Comparison of ENCODE assay signal across 13 cellular contexts in genomic region chr1:31102501-31102950, GRCh38. TPM values are rescaled to one million over a fixed set of nuclear protein-coding genes. Genes with fewer than 3 reads are reported as not detected.
DNase-seq lines count a peak whose midpoint lies in the region; ATAC-seq, FAIRE-seq and TF ChIP-seq lines count a peak whose summit lies in the region.
"Had no signal": no experiment of that assay in that cellular context is flagged by ENCODE, and none has a peak within 500 bp of the region (broad histone marks: within the 10 kb centered on the region; RNA-seq: fewer than 3 reads in every experiment).

No MANE protein-coding gene starts in this region.

- peak overlapping the region; percentile 12 for H3K4ac ChIP-seq in IMR-90 (ENCODE audit: low read depth, low read length)

- H4K91ac ChIP-seq in IMR-90 (ENCODE audit: insufficient read depth, low read depth, low read length), result no peak overlapping the region

- H2BK5ac ChIP-seq in IMR-90 (ENCODE audit: low read depth, low read length, poor library complexity, severe bottlenecking), result no peak overlapping the region

- TF ChIP-seq CTCF in AG09309 (IDR thresholded peaks at IDR 0.05; ENCODE audit: control insufficient read depth, insufficient read depth, low read depth, low read length, missing control alignments) (no peak), IMR-90 (conservative IDR thresholded peaks at IDR 0.05; ENCODE audit: low read depth, low read length) (no peak), coronary artery (IDR thresholded peaks at IDR 0.05) (no peak), endothelial cell (IDR thresholded peaks at IDR 0.05; ENCODE audit: unreplicated experiment) (no peak)

- peak; percentile 61 for ATAC-seq in IMR-90 (ENCODE audit: low read depth)
- ATAC-seq in GM18502 (IDR thresholded peaks at IDR 0.05; ENCODE audit: poor library complexity, unreplicated experiment), result no peak
- ATAC-seq: natural killer cell treated with Interleukin-12 subunit alpha and Interleukin-12 subunit beta and Interleukin-15 and Interleukin-18, amount 100 ng/mL, for 72 hours had no signal

- H2BK120ac ChIP-seq in IMR-90 (ENCODE audit: low read depth, low read length), result peak overlapping the region; percentile 28

- no peaks in the 10 kb centered on the region for H3K27me3 Mint-ChIP-seq in endothelial cell (ENCODE audit: unreplicated experiment)

- no peak overlapping the region for H3K4me3 Mint-ChIP-seq in endothelial cell (ENCODE audit: unreplicated experiment)
- H3K4me3 Mint-ChIP-seq: endodermal cell; natural killer cell treated with Interleukin-12 subunit alpha and Interleukin-12 subunit beta and Interleukin-15 and Interleukin-18, amount 100 ng/mL, for 72 hours had no signal

- dilution Hi-C loops in IMR-90 (cut with HindIII; ENCODE audit: low sequenced_read_pairs, unreplicated experiment), result no loop called here

- no peaks in the 10 kb centered on the region for H3K79me1 ChIP-seq in IMR-90 (ENCODE audit: low read depth in 1 of 2, low read length in 2 of 2)

- POLR2A ChIA-PET in IMR-90 (lab: Charles Lee; ENCODE audit: unreplicated experiment), result no interaction called here

- CTCF ChIA-PET in IMR-90 (lab: Yijun Ruan, JAX), result no interaction called here

- TF ChIP-seq RAD21 in IMR-90 (IDR thresholded peaks at IDR 0.05; ENCODE audit: low read length), result no peak

- WGBS in IMR-90 (ENCODE audit: extremely low coverage in 2 of 2, insufficient read length in 1 of 2), 2 experiments, result 80% methylated on average over 1 of the region's 5 CpGs; no CpG with 5 or more reads in 1 of the 2 experiments

- intact Hi-C loops in IMR-90 (cut with micrococcal nuclease), result no loop called here

- in situ Hi-C loops in IMR-90 (cut with MboI; ENCODE audit: low sequenced_read_pairs), result no loop called here

- H3K27me3 ChIP-seq in IMR-90 (ENCODE audit: control insufficient read depth, insufficient read depth, low read length), result no peaks in the 10 kb centered on the region

- H3K14ac ChIP-seq in IMR-90 (replicated peaks; ENCODE audit: low read depth, low read length), result peak overlapping the region; percentile 64; the same call in 1 of the 2 replicates

- 0 out of 2 replicates have a peak, but pooled peaks cover 9% of the 10 kb centered on the region for H3K9me1 ChIP-seq in IMR-90 (ENCODE audit: insufficient read depth, low read length)

- no peak overlapping the region for H3K9ac ChIP-seq in IMR-90 (ENCODE audit: low read depth, low read length)

- no peak overlapping the region; the same call in 1 of the 2 replicates for H2AK5ac ChIP-seq in IMR-90 (ENCODE audit: low read depth, low read length)

- 0 out of 2 replicates have a peak overlapping the region, but pooled peaks have one; percentile 35 for H3K18ac ChIP-seq in IMR-90 (ENCODE audit: low read depth, low read length)

- H2BK20ac ChIP-seq in IMR-90 (ENCODE audit: low read depth, low read length), result peak overlapping the region; percentile 21; the same call in 1 of the 2 replicates

- H3K9me3 ChIP-seq in IMR-90 (ENCODE audit: control insufficient read depth, insufficient read depth, low read length), result no peaks in the 10 kb centered on the region

- no peaks in the 10 kb centered on the region for H4K20me1 ChIP-seq in IMR-90 (ENCODE audit: insufficient read depth, low read length)

- BruUV-seq in IMR-90 (replicated peaks; lab: Mats Ljungman, UMichigan), result no TSS peak

- no peak for FAIRE-seq in GM12891 (lab: Jason Lieb, UNC)

- H3K27ac ChIP-seq in IMR-90 (ENCODE audit: insufficient read depth, low read length) (0 out of 2 replicates have a peak overlapping the region, but pooled peaks have one; percentile 7), coronary artery (peak overlapping the region in 1 of 2 donors; percentile 26)

- H2BK15ac ChIP-seq in IMR-90 (ENCODE audit: low read depth, low read length), result peak overlapping the region; percentile 5; the same call in 1 of the 3 replicates

- no peak overlapping the region for H3K56ac ChIP-seq in IMR-90 (ENCODE audit: extremely low read depth, insufficient read depth, low read length)

- no peak overlapping the region for H2AK9ac ChIP-seq in IMR-90 (replicated peaks; ENCODE audit: low read depth, low read length, poor library complexity)

- peak overlapping the region; percentile 86 for H2AFZ ChIP-seq in IMR-90 (replicated peaks; ENCODE audit: low read length, poor library complexity)

- no peaks in the 10 kb centered on the region for H3K9me3 Mint-ChIP-seq in endothelial cell (ENCODE audit: unreplicated experiment)
- H3K9me3 Mint-ChIP-seq: endodermal cell; natural killer cell treated with Interleukin-12 subunit alpha and Interleukin-12 subunit beta and Interleukin-15 and Interleukin-18, amount 100 ng/mL, for 72 hours had no signal

- peaks cover 10% of the 10 kb centered on the region for H3K4me1 ChIP-seq in IMR-90 (ENCODE audit: control insufficient read depth, insufficient read depth, low read length)

- no peak overlapping the region for H3K27ac Mint-ChIP-seq in endothelial cell (ENCODE audit: unreplicated experiment)
- H3K27ac Mint-ChIP-seq: endodermal cell; natural killer cell treated with Interleukin-12 subunit alpha and Interleukin-12 subunit beta and Interleukin-15 and Interleukin-18, amount 100 ng/mL, for 72 hours had no signal

- H3K4me3 ChIP-seq in AG09309 (ENCODE audit: control insufficient read depth, low read depth, low read length) (no peak overlapping the region), IMR-90 (ENCODE audit: insufficient read depth, low read depth, low read length) (no peak overlapping the region), coronary artery (no peak overlapping the region)

- H3K36me3 ChIP-seq in IMR-90 (ENCODE audit: control insufficient read depth, insufficient read depth, low read length), result no peaks in the 10 kb centered on the region

- DNase-seq in AG09309 (ENCODE audit: low read depth) (peak; percentile 66), IMR-90 (peak; percentile 69), dedifferentiated amniotic fluid mesenchymal stem cell (ENCODE audit: extremely low spot score) (peak; percentile 36), lung microvascular endothelial cell (ENCODE audit: low read depth in 2 of 2) (peak; percentile 15 to 54), coronary artery (ENCODE audit: low spot score) (no peak), endothelial cell (ENCODE audit: low spot score) (no peak), GM12891 (ENCODE audit: insufficient read length, low spot score) (no peak)
- DNase-seq: activated CD8-positive, alpha-beta memory T cell treated with anti-CD3 and anti-CD28 coated beads, Interleukin-2, amount 50 U/mL, for 4 hours; endodermal cell; NCI-H1092 treated with DMSO at 0.1 percent for 48 hours; SHP77 treated with DMSO at 0.1 percent for 48 hours had no signal

- H3K4me2 ChIP-seq in IMR-90 (ENCODE audit: low read depth, low read length), result no peak overlapping the region

- peaks cover 6% of the 10 kb centered on the region for H3K4me1 Mint-ChIP-seq in endothelial cell (ENCODE audit: unreplicated experiment)

- H4K8ac ChIP-seq in IMR-90 (ENCODE audit: low read depth in 2 of 2, low read length in 2 of 2), result peak overlapping the region in 1 of 2 experiments; percentile 68; a peak in 1 of 4 replicates

- H3K36me3 Mint-ChIP-seq in endothelial cell (ENCODE audit: low read depth, unreplicated experiment), result no peaks in the 10 kb centered on the region
- H3K36me3 Mint-ChIP-seq: natural killer cell treated with Interleukin-12 subunit alpha and Interleukin-12 subunit beta and Interleukin-15 and Interleukin-18, amount 100 ng/mL, for 72 hours had no signal

- TF ChIP-seq POLR2A in IMR-90 (IDR thresholded peaks at IDR 0.05; ENCODE audit: low read depth, low read length), result no peak
- no peak for TF ChIP-seq POLR2A in GM12891 (IDR thresholded peaks at IDR 0.05; ENCODE audit: low read depth, low read length)

- peak overlapping the region; percentile 1; the same call in 1 of the 2 replicates for H4K5ac ChIP-seq in IMR-90 (ENCODE audit: low read depth, low read length)

- no peak overlapping the region for H3K23ac ChIP-seq in IMR-90 (ENCODE audit: low read depth, low read length)

TF ChIP-seq in IMR-90, 13 proteins besides CTCF, POLR2A, EP300 and RAD21:
- TF ChIP-seq MXI1 (IDR thresholded peaks at IDR 0.05; ENCODE audit: borderline replicate concordance, low read depth, low read length) (no peak), CEBPB (IDR thresholded peaks at IDR 0.05; ENCODE audit: low read depth, low read length) (peak; percentile 32; the same call in 1 of the 2 replicates)

TF ChIP-seq in GM12891, 5 proteins besides CTCF, POLR2A, EP300 and RAD21:
- TF ChIP-seq SPI1 (IDR thresholded peaks at IDR 0.05; ENCODE audit: low read depth, low read length) (no peak), TAF1 (IDR thresholded peaks at IDR 0.05; ENCODE audit: low read depth, low read length) (no peak), PAX5 (IDR thresholded peaks at IDR 0.05; ENCODE audit: insufficient read depth, low read length, severe bottlenecking) (no peak), POLR2AphosphoS5 (IDR thresholded peaks at IDR 0.05; ENCODE audit: low read depth, low read length) (no peak), POU2F2 (IDR thresholded peaks at IDR 0.05; ENCODE audit: low read depth, low read length) (no peak)
TF ChIP-seq in GM12891: peak in this region for 0.

RNA-seq across cellular contexts. Expression of gene PUM1, which starts 37.0 kb away (rescaled TPM):
- total RNA-seq in IMR-90 (2012; rRNA removed) (71.9 and 137 TPM in 2 replicates), lung microvascular endothelial cell (47.5 and 57.5 TPM in 2 replicates), endothelial cell (ENCODE audit: unreplicated experiment) (135 TPM)
- polyA plus RNA-seq in IMR-90 (2012; rRNA removed), result 65.2 and 75.4 TPM in 2 replicates
- 22.4 and 33.8 TPM in 2 replicates for polyA plus RNA-seq in IMR-90 (2012; cell fraction: cytosol; rRNA removed)
- polyA plus RNA-seq in IMR-90 (2012; cell fraction: nucleus; rRNA removed; ENCODE audit: low replicate concordance), result 58.3 and 84.7 TPM in 2 replicates
- polyA plus RNA-seq in GM12891 (2012; ENCODE audit: low read depth, missing spikeins), result 22.7 TPM

Comparison
In these comparisons a context has a peak if more than half of its experiments do, and no peak if none do; other contexts are left out.
1. DNase-seq: peak in AG09309 (single experiment), IMR-90 (single experiment), dedifferentiated amniotic fluid mesenchymal stem cell (single experiment) and lung microvascular endothelial cell (2 of 2); none in coronary artery (single experiment), endothelial cell (single experiment) and GM12891 (single experiment).